Comparison of ENCODE assay signal across 22 cellular contexts in genomic region chr7:73967832-73968295, GRCh38.
DNase-seq lines count a peak whose midpoint lies in the region; ATAC-seq and TF ChIP-seq lines count a peak whose summit lies in the region.
"Had no signal": no experiment of that assay in that cellular context is flagged by ENCODE, and none has a peak within 500 bp of the region (broad histone marks: within the 10 kb centered on the region; RNA-seq: fewer than 3 reads in every experiment).

No MANE protein-coding gene starts in this region.

- POLR2A ChIA-PET in activated CD8-positive, alpha-beta T cell treated with anti-CD3 and anti-CD28 coated beads, Interleukin-2, amount 10 ng/mL, durations not matched to agents 7 days and 5 days (lab: Charles Lee), result no interaction called here
- POLR2A ChIA-PET in activated CD8-positive, alpha-beta T cell treated with anti-CD3 and anti-CD28 coated beads for 36 hours (lab: Charles Lee), result no interaction called here

- ATAC-seq in activated CD8-positive, alpha-beta T cell treated with anti-CD3 and anti-CD28 coated beads, Interleukin-2, amount 10 ng/mL, durations not matched to agents 7 days and 5 days, result no peak
- ATAC-seq in activated CD8-positive, alpha-beta T cell treated with anti-CD3 and anti-CD28 coated beads for 36 hours, result no peak
- ATAC-seq in right lobe of liver (no peak), HG03025 (IDR thresholded peaks at IDR 0.05; ENCODE audit: low FRiP score, unreplicated experiment) (no peak)
- ATAC-seq: CD8-positive, alpha-beta T cell had no signal

- intact Hi-C loops in activated CD8-positive, alpha-beta T cell treated with anti-CD3 and anti-CD28 coated beads for 36 hours (cut with micrococcal nuclease), result no loop called here
- intact Hi-C loops in right lobe of liver (cut with DNase I) (no loop called here), posterior vena cava (cut with DNase I) (loop anchor here in 1 of 2 donors (1.0 kb wide), 1 partner anchor 27 kb away; no protein-coding TSS in a partner anchor)

- peak; percentile 7 for DNase-seq in activated CD8-positive, alpha-beta T cell treated with anti-CD3 and anti-CD28 coated beads, Interleukin-2, amount 10 ng/mL, durations not matched to agents 7 days and 5 days
- no peak for DNase-seq in activated CD8-positive, alpha-beta T cell treated with anti-CD3 and anti-CD28 coated beads for 36 hours
- DNase-seq in right lobe of liver (peak in 2 of 3 donors; percentile 19 to 26), posterior vena cava (ENCODE audit: low spot score) (peak; percentile 41), ureter (ENCODE audit: low spot score) (peak; percentile 32), D341Med (ENCODE audit: low spot score) (no peak), dermis blood vessel endothelial cell (no peak)
- DNase-seq: CD8-positive, alpha-beta T cell; DMS153; GOT3; HCEC 1CT; MG63; NCI-H1417; NCI-H1694 treated with DMSO at 0.1 percent for 48 hours; NCI-H2081 treated with DMSO at 0.1 percent for 48 hours; NCI-H446; NCI-H526 treated with DMSO at 0.1 percent for 48 hours; Right ventricle myocardium superior had no signal

- H3K9me3 ChIP-seq in right lobe of liver, result peaks cover 0 to 3% (median 0%) of the 10 kb centered on the region in 4 donors

- H3K4me1 ChIP-seq in right lobe of liver, result no peaks in the 10 kb centered on the region

- 100% methylated on average over 1 of the region's 2 CpGs for WGBS in right lobe of liver (ENCODE audit: insufficient coverage, low coverage, low lambda C conversion rate, missing lambda C conversion rate)

- CTCF ChIA-PET in activated CD8-positive, alpha-beta T cell treated with anti-CD3 and anti-CD28 coated beads, Interleukin-2, amount 10 ng/mL, durations not matched to agents 7 days and 5 days (lab: Charles Lee), result no interaction called here
- CTCF ChIA-PET in activated CD8-positive, alpha-beta T cell treated with anti-CD3 and anti-CD28 coated beads for 36 hours (lab: Charles Lee), result no interaction called here

- no peaks in the 10 kb centered on the region for H3K36me3 ChIP-seq in right lobe of liver
- H3K36me3 ChIP-seq: BLaER1 treated with 17β-estradiol and CSF1 and Interleukin-3, amounts not matched to agents 10 nM and 100 nM; MG63 had no signal

- no peaks in the 10 kb centered on the region for H3K27me3 Mint-ChIP-seq in activated CD8-positive, alpha-beta T cell treated with anti-CD3 and anti-CD28 coated beads, Interleukin-2, amount 10 ng/mL, durations not matched to agents 7 days and 5 days (ENCODE audit: low read depth)
- peaks cover 1% of the 10 kb centered on the region for H3K27me3 Mint-ChIP-seq in activated CD8-positive, alpha-beta T cell treated with anti-CD3 and anti-CD28 coated beads for 36 hours

- no peak overlapping the region for H3K27ac ChIP-seq in right lobe of liver
- H3K27ac ChIP-seq: 22Rv1; BLaER1 treated with 17β-estradiol and CSF1 and Interleukin-3, amounts not matched to agents 10 nM and 100 nM; SK-N-MC had no signal

- H3K4me1 Mint-ChIP-seq in activated CD8-positive, alpha-beta T cell treated with anti-CD3 and anti-CD28 coated beads, Interleukin-2, amount 10 ng/mL, durations not matched to agents 7 days and 5 days (ENCODE audit: low read depth), result peaks cover 9% of the 10 kb centered on the region
- H3K4me1 Mint-ChIP-seq in activated CD8-positive, alpha-beta T cell treated with anti-CD3 and anti-CD28 coated beads for 36 hours (ENCODE audit: low read depth), result no peaks in the 10 kb centered on the region

- H3K9me3 Mint-ChIP-seq in activated CD8-positive, alpha-beta T cell treated with anti-CD3 and anti-CD28 coated beads, Interleukin-2, amount 10 ng/mL, durations not matched to agents 7 days and 5 days (ENCODE audit: insufficient read depth), result peaks cover 13% of the 10 kb centered on the region
- H3K9me3 Mint-ChIP-seq in activated CD8-positive, alpha-beta T cell treated with anti-CD3 and anti-CD28 coated beads for 36 hours, result peaks cover 14% of the 10 kb centered on the region

- no peak overlapping the region for H3K4me3 Mint-ChIP-seq in activated CD8-positive, alpha-beta T cell treated with anti-CD3 and anti-CD28 coated beads, Interleukin-2, amount 10 ng/mL, durations not matched to agents 7 days and 5 days
- no peak overlapping the region for H3K4me3 Mint-ChIP-seq in activated CD8-positive, alpha-beta T cell treated with anti-CD3 and anti-CD28 coated beads for 36 hours
- H3K4me3 Mint-ChIP-seq: CD8-positive, alpha-beta T cell had no signal

- H3K36me3 Mint-ChIP-seq in activated CD8-positive, alpha-beta T cell treated with anti-CD3 and anti-CD28 coated beads, Interleukin-2, amount 10 ng/mL, durations not matched to agents 7 days and 5 days (ENCODE audit: low read depth), result no peaks in the 10 kb centered on the region
- peaks cover 3% of the 10 kb centered on the region for H3K36me3 Mint-ChIP-seq in activated CD8-positive, alpha-beta T cell treated with anti-CD3 and anti-CD28 coated beads for 36 hours (ENCODE audit: low read depth)
- H3K36me3 Mint-ChIP-seq: CD8-positive, alpha-beta T cell had no signal

- H3K4me3 ChIP-seq in right lobe of liver, result no peak overlapping the region
- H3K4me3 ChIP-seq: BLaER1 treated with 17β-estradiol and CSF1 and Interleukin-3, amounts not matched to agents 10 nM and 100 nM; MG63; SK-N-MC had no signal

- H3K27ac Mint-ChIP-seq in activated CD8-positive, alpha-beta T cell treated with anti-CD3 and anti-CD28 coated beads, Interleukin-2, amount 10 ng/mL, durations not matched to agents 7 days and 5 days, result no peak overlapping the region
- no peak overlapping the region for H3K27ac Mint-ChIP-seq in activated CD8-positive, alpha-beta T cell treated with anti-CD3 and anti-CD28 coated beads for 36 hours
- H3K27ac Mint-ChIP-seq: CD8-positive, alpha-beta T cell had no signal

- no peak for TF ChIP-seq POLR2A in right lobe of liver (IDR thresholded peaks at IDR 0.05)

- TF ChIP-seq CTCF in activated CD8-positive, alpha-beta T cell treated with anti-CD3 and anti-CD28 coated beads for 36 hours (IDR thresholded peaks at IDR 0.05), result no peak
- TF ChIP-seq CTCF in right lobe of liver (IDR thresholded peaks at IDR 0.05), result no peak

- no peaks in the 10 kb centered on the region for H3K27me3 ChIP-seq in right lobe of liver
- H3K27me3 ChIP-seq: BLaER1 treated with 17β-estradiol and CSF1 and Interleukin-3, amounts not matched to agents 10 nM and 100 nM; MG63 had no signal

Comparison
In these comparisons a context has a peak if more than half of its experiments do, and no peak if none do; other contexts are left out.
1. DNase-seq: peak in activated CD8-positive, alpha-beta T cell treated with anti-CD3 and anti-CD28 coated beads, Interleukin-2, amount 10 ng/mL, durations not matched to agents 7 days and 5 days (single experiment), right lobe of liver (2 of 3), posterior vena cava (single experiment) and ureter (single experiment); none in activated CD8-positive, alpha-beta T cell treated with anti-CD3 and anti-CD28 coated beads for 36 hours (single experiment), D341Med (single experiment) and dermis blood vessel endothelial cell (single experiment).